ENCODE assay signal across 21 cellular contexts in genomic region chr5:137760294-137761019, GRCh38. TPM values are rescaled to one million over a fixed set of nuclear protein-coding genes. Genes with fewer than 3 reads are reported as not detected.
DNase-seq lines count a peak whose midpoint lies in the region; ATAC-seq and TF ChIP-seq lines count a peak whose summit lies in the region.
"Had no signal": no experiment of that assay in that cellular context is flagged by ENCODE, and none has a peak within 500 bp of the region (broad histone marks: within the 10 kb centered on the region; RNA-seq: fewer than 3 reads in every experiment).

No MANE protein-coding gene starts in this region.

- H2AFZ ChIP-seq in trophoblast cell (ENCODE audit: insufficient read depth, low read length, poor library complexity): no peak overlapping the region
- H2AFZ ChIP-seq: GM23338 had no signal

- DNase-seq in EH (ENCODE audit: low read depth): peak; percentile 46
- DNase-seq in MG63: peak; percentile 3
- DNase-seq in choroid plexus epithelial cell (ENCODE audit: low read depth): peak; percentile 40
- DNase-seq in trophoblast cell: peak; percentile 89 to 91
- DNase-seq in cerebellum (ENCODE audit: low spot score): no peak
- DNase-seq in activated T-cell treated with anti-CD3 and anti-CD28 coated beads, Interleukin-2, amount 50 U/mL, for 4 hours: no peak
- no peak for DNase-seq in hypothalamus (lab: John Stamatoyannopoulos, UW)
- no peak for DNase-seq in HUDEP-2 (lab: John Stamatoyannopoulos, UW; ENCODE audit: unreplicated experiment in 76 of 76)
- DNase-seq: ACHN, AML-193, GF-D8, HCEC 1CT, NCI-H1048, NCI-H1436, NCI-H1930, NCI-H345, NCI-H524 treated with DMSO at 0.1 percent for 48 hours, SW 1271 had no signal

- peaks cover 3% of the 10 kb centered on the region for H3K9me3 Mint-ChIP-seq in activated T-cell treated with anti-CD3 and anti-CD28 coated beads, Interleukin-2, amount 50 U/mL, for 4 hours

- no peak overlapping the region for H2AK5ac ChIP-seq in trophoblast cell (ENCODE audit: low read length)

- no peaks in the 10 kb centered on the region for H3K4me1 Mint-ChIP-seq in activated T-cell treated with anti-CD3 and anti-CD28 coated beads, Interleukin-2, amount 50 U/mL, for 4 hours (ENCODE audit: low read depth)
- H3K4me1 Mint-ChIP-seq: GM23338 had no signal

- H3K9me3 ChIP-seq in MG63 (no peaks in the 10 kb centered on the region), trophoblast cell (ENCODE audit: insufficient read depth, low read depth, low read length) (no peaks in the 10 kb centered on the region)

- H3K9ac ChIP-seq in trophoblast cell (ENCODE audit: low read length): no peak overlapping the region

- no peak overlapping the region for H3K4me2 ChIP-seq in trophoblast cell (ENCODE audit: low read length)
- H3K4me2 ChIP-seq: GM23338 had no signal

- H2BK5ac ChIP-seq in trophoblast cell (ENCODE audit: low read depth, low read length, poor library complexity): no peak overlapping the region

- no peak overlapping the region for H2BK120ac ChIP-seq in trophoblast cell (ENCODE audit: insufficient read depth, low read length, poor library complexity)

- no peak overlapping the region for H3K27ac ChIP-seq in trophoblast cell (ENCODE audit: low read depth, low read length)
- H3K27ac ChIP-seq: C4-2B had no signal

- no peak for ATAC-seq in activated T-cell treated with anti-CD3 and anti-CD28 coated beads, Interleukin-2, amount 50 U/mL, for 4 hours
- ATAC-seq: GM23338, Panc1 had no signal

- H3K23ac ChIP-seq in trophoblast cell (ENCODE audit: low read length): no peak overlapping the region

- no peak for TF ChIP-seq CTCF in choroid plexus epithelial cell (conservative IDR thresholded peaks at IDR 0.05; ENCODE audit: low read depth, low read length)

- no peak overlapping the region for H3K18ac ChIP-seq in trophoblast cell (ENCODE audit: low read length)

- no peak overlapping the region for H2BK12ac ChIP-seq in trophoblast cell (ENCODE audit: low read length)

- no peaks in the 10 kb centered on the region for H3K79me2 ChIP-seq in trophoblast cell (ENCODE audit: control insufficient read depth, insufficient read depth, low read length, poor library complexity)

- WGBS in trophoblast cell (ENCODE audit: extremely low coverage, insufficient coverage, insufficient read length): no CpG with 5 or more reads among the region's 7 CpGs

- peaks cover 3% of the 10 kb centered on the region for H3K27me3 Mint-ChIP-seq in activated T-cell treated with anti-CD3 and anti-CD28 coated beads, Interleukin-2, amount 50 U/mL, for 4 hours (ENCODE audit: low read depth)

- H3K4ac ChIP-seq in trophoblast cell (ENCODE audit: low read depth, low read length): no peak overlapping the region

- H3K14ac ChIP-seq in trophoblast cell (ENCODE audit: low read length): no peak overlapping the region

- peaks cover 0 to 2% of the 10 kb centered on the region in 2 experiments for H3K4me1 ChIP-seq in trophoblast cell (ENCODE audit: control insufficient read depth in 1 of 2, insufficient read depth in 2 of 2, low read length in 2 of 2)

- H4K91ac ChIP-seq in trophoblast cell (ENCODE audit: low read depth, low read length): peak overlapping the region; percentile 1

- H3K36me3 Mint-ChIP-seq in activated T-cell treated with anti-CD3 and anti-CD28 coated beads, Interleukin-2, amount 50 U/mL, for 4 hours (ENCODE audit: insufficient read depth): no peaks in the 10 kb centered on the region

- H3K36me3 ChIP-seq in MG63: no peaks in the 10 kb centered on the region
- H3K36me3 ChIP-seq in trophoblast cell (ENCODE audit: control insufficient read depth in 1 of 2, insufficient read depth in 2 of 2, low read length in 2 of 2): no peaks in the 10 kb centered on the region

- H4K12ac ChIP-seq in trophoblast cell (ENCODE audit: low read depth, low read length): no peak overlapping the region

- H3K4me3 ChIP-seq in MG63 (no peak overlapping the region), choroid plexus epithelial cell (ENCODE audit: low read depth, low read length) (no peak overlapping the region), trophoblast cell (ENCODE audit: low read depth, low read length) (no peak overlapping the region)
- H3K4me3 ChIP-seq: GM23338 had no signal

- H4K8ac ChIP-seq in trophoblast cell (ENCODE audit: low read depth, low read length): no peak overlapping the region

- no peaks in the 10 kb centered on the region for H3K79me1 ChIP-seq in trophoblast cell (ENCODE audit: low read length)

- no peaks in the 10 kb centered on the region for H3K27me3 ChIP-seq in MG63
- H3K27me3 ChIP-seq in trophoblast cell (ENCODE audit: insufficient read depth, low read length): no peaks in the 10 kb centered on the region

- no peak overlapping the region for H3K4me3 Mint-ChIP-seq in activated T-cell treated with anti-CD3 and anti-CD28 coated beads, Interleukin-2, amount 50 U/mL, for 4 hours
- H3K4me3 Mint-ChIP-seq: GM23338 had no signal

RNA-seq across cellular contexts. Expression of gene HNRNPA0, which starts 6.3 kb away (rescaled TPM):
- 58.9 and 81.3 TPM in 2 replicates for total RNA-seq in MG63 (2014; rRNA removed; shearing (Covaris generic); ENCODE audit: low replicate concordance)
- polyA plus RNA-seq in trophoblast cell (2013): 38.9 and 40.9 TPM in 2 replicates
- 39.9 TPM for total RNA-seq in cerebellum
- total RNA-seq in activated T-cell treated with anti-CD3 and anti-CD28 coated beads, Interleukin-2, amount 50 U/mL, for 4 hours: 10 to 100 TPM; 48.0 to 49.5 (median 48.6) TPM

RNA-seq across cellular contexts. Expression of gene KLHL3, which starts 24.6 kb away (rescaled TPM):
- total RNA-seq in MG63 (2014; rRNA removed; shearing (Covaris generic); ENCODE audit: low replicate concordance): 0.82 TPM in 1 of 2 replicates, not detected in the other
- 0.25 and 0.27 TPM in 2 replicates for polyA plus RNA-seq in trophoblast cell (2013)
- 18.0 TPM for total RNA-seq in cerebellum
- 1 to 10 TPM; 2.0 to 2.9 (median 2.6) TPM for total RNA-seq in activated T-cell treated with anti-CD3 and anti-CD28 coated beads, Interleukin-2, amount 50 U/mL, for 4 hours

Comparison
In these comparisons a context has a peak if more than half of its experiments do, and no peak if none do; other contexts are left out.
1. DNase-seq: peak in EH (single experiment), MG63 (single experiment), choroid plexus epithelial cell (single experiment) and trophoblast cell (2 of 2); none in cerebellum (single experiment), activated T-cell treated with anti-CD3 and anti-CD28 coated beads, Interleukin-2, amount 50 U/mL, for 4 hours (single experiment), hypothalamus (0 of 51) and HUDEP-2 (0 of 76).